1 cellular context compared by ENCODE assay signal in genomic region chr11:19739872-19740271, GRCh38.
TF ChIP-seq lines count a peak whose summit lies in the region.

No MANE protein-coding gene starts in this region.

TF ChIP-seq in HCT116, 20 proteins besides CTCF, POLR2A, EP300 and RAD21 (continued from another document):
- TF ChIP-seq CBX3 (IDR thresholded peaks at IDR 0.05; ENCODE audit: low read depth) (no peak), ATF3 (IDR thresholded peaks at IDR 0.05) (no peak), SRF (IDR thresholded peaks at IDR 0.05; ENCODE audit: low read depth) (no peak)
